Comparison of ENCODE assay signal across 7 cellular contexts in genomic region chr12:3325736-3326135, GRCh38.
"Had no signal": no experiment of that assay in that cellular context is flagged by ENCODE, and none has a peak within 500 bp of the region (broad histone marks: within the 10 kb centered on the region; RNA-seq: fewer than 3 reads in every experiment).

No MANE protein-coding gene starts in this region.

- DNase-seq: GM23248, GOT3, HFFc6, IMR-90 had no signal

- H2AFZ ChIP-seq: GM23248 had no signal

- H3K4me3 ChIP-seq: GM23248, HAP-1, K562 had no signal

- H3K9me3 ChIP-seq: HAP-1 had no signal

- H3K4me3 Mint-ChIP-seq: HFFc6 had no signal

- H3K4me1 ChIP-seq: HAP-1 had no signal

- H3K27ac Mint-ChIP-seq: HFFc6 had no signal

- H3K27ac ChIP-seq: GM23248 had no signal

- ATAC-seq: HCT116, K562 had no signal

- H3K36me3 ChIP-seq: HAP-1 had no signal
